12 cellular contexts compared by ENCODE assay signal in genomic region chr15:56532766-56533455, GRCh38.
A peak's percentile ranks its signal among the peaks of the same experiment; 100 is the strongest.
DNase-seq lines count a peak whose midpoint lies in the region; ATAC-seq and TF ChIP-seq lines count a peak whose summit lies in the region.
"Had no signal": no experiment of that assay in that cellular context is flagged by ENCODE, and none has a peak within 500 bp of the region (broad histone marks: within the 10 kb centered on the region; RNA-seq: fewer than 3 reads in every experiment).

No MANE protein-coding gene starts in this region.

- CTCF ChIA-PET in SK-N-SH (lab: Yijun Ruan, JAX), result interaction anchor here (1.1 kb wide), 1 partner anchor 13 kb away, joined by 3 read pairs; no protein-coding TSS in a partner anchor

- no peak overlapping the region for H3K4me3 ChIP-seq in SK-N-SH (ENCODE audit: low read depth in 2 of 2, low read length in 1 of 2)
- H3K4me3 ChIP-seq in dorsolateral prefrontal cortex, result no peak overlapping the region
- H3K4me3 ChIP-seq: MG63 had no signal

- no peak for TF ChIP-seq EP300 in SK-N-SH (IDR thresholded peaks at IDR 0.05; ENCODE audit: borderline replicate concordance in 1 of 2, low read depth in 1 of 2, low read length in 1 of 2)

- H3K9me2 ChIP-seq in SK-N-SH, result no peaks in the 10 kb centered on the region

- H3K9ac ChIP-seq in SK-N-SH, result no peak overlapping the region

- intact Hi-C loops in dorsolateral prefrontal cortex (cut with DNase I), result no loop called here

- TF ChIP-seq RAD21 in SK-N-SH (IDR thresholded peaks at IDR 0.05; ENCODE audit: low read length), result no peak

- H3K4me1 ChIP-seq in SK-N-SH (ENCODE audit: control insufficient read depth in 1 of 2, insufficient read depth in 2 of 2, low read depth in 1 of 2, low read length in 1 of 2), result peaks cover 0 to 2% of the 10 kb centered on the region in 2 experiments; a peak in 2 of 4 replicates

- POLR2A ChIA-PET in SK-N-SH (lab: Yijun Ruan, JAX), result no interaction called here

- H3F3A ChIP-seq in SK-N-SH (replicated peaks; ENCODE audit: insufficient read depth), result no peaks in the 10 kb centered on the region

- H3K9me3 ChIP-seq in SK-N-SH, result no peaks in the 10 kb centered on the region
- H3K9me3 ChIP-seq: MG63 had no signal

- 45% methylated on average over 3 of the region's 3 CpGs for WGBS in SK-N-SH (ENCODE audit: low lambda C conversion rate)

- TF ChIP-seq CTCF in SK-N-SH (IDR thresholded peaks at IDR 0.05), result no peak
- no peak for TF ChIP-seq CTCF in dorsolateral prefrontal cortex (IDR thresholded peaks at IDR 0.05 in 54 of 56, conservative IDR thresholded peaks at IDR 0.05 in 2 of 56; ENCODE audit: low read depth in 1 of 56, partially characterized antibody in 56 of 56)
- TF ChIP-seq CTCF in GM10266 (IDR thresholded peaks at IDR 0.05; ENCODE audit: control insufficient read depth, insufficient read depth, low read depth, missing control alignments), result no peak

- H3K36me3 ChIP-seq in SK-N-SH (replicated peaks in 1 of 2; ENCODE audit: control insufficient read depth in 1 of 2, insufficient read depth in 2 of 2, low read length in 1 of 2), result no peaks in the 10 kb centered on the region
- H3K36me3 ChIP-seq: MG63 had no signal

- no peak overlapping the region for H2AFZ ChIP-seq in SK-N-SH (ENCODE audit: low read depth)

- no peaks in the 10 kb centered on the region for H3K79me2 ChIP-seq in SK-N-SH (ENCODE audit: insufficient read depth)

- peak; percentile 79 for ATAC-seq in SK-N-SH treated with all-trans-retinoic acid at 6 μM for 48 hours
- no peak for ATAC-seq in GM19023 (IDR thresholded peaks at IDR 0.05; ENCODE audit: unreplicated experiment)
- ATAC-seq: activated CD4-positive, alpha-beta T cell treated with anti-CD3 and anti-CD28 coated beads for 36 hours had no signal

- no peak overlapping the region for H3K27ac ChIP-seq in SK-N-SH (ENCODE audit: low read depth in 2 of 2, low read length in 1 of 2)
- peak overlapping the region in 57 of 59 donors; percentile 20 to 94 (median 78) for H3K27ac ChIP-seq in dorsolateral prefrontal cortex

- H3K27me3 ChIP-seq in SK-N-SH (ENCODE audit: insufficient read depth) (no peaks in the 10 kb centered on the region), dorsolateral prefrontal cortex (no peaks in the 10 kb centered on the region)
- H3K27me3 ChIP-seq: MG63 had no signal

- H4K20me1 ChIP-seq in SK-N-SH (ENCODE audit: insufficient read depth), result no peaks in the 10 kb centered on the region

- H3K4me2 ChIP-seq in SK-N-SH, result no peak overlapping the region

- DNase-seq in SK-N-SH (no peak), NCI-H345 treated with DMSO at 0.1 percent for 48 hours (lab: John Stamatoyannopoulos, UW; ENCODE audit: unreplicated experiment) (peak; percentile 46), dorsolateral prefrontal cortex (peak in 2 of 10 donors; percentile 43 to 63), GM10266 (ENCODE audit: extremely low spot score) (no peak), GM03348 (ENCODE audit: low spot score) (no peak), SKM-1 (lab: John Stamatoyannopoulos, UW; ENCODE audit: unreplicated experiment) (no peak)
- DNase-seq: activated CD4-positive, alpha-beta T cell treated with anti-CD3 and anti-CD28 coated beads for 36 hours; activated T-cell treated with anti-CD3 and anti-CD28 coated beads, Interleukin-2, amount 50 U/mL, for 24 hours; MG63; OCI-M1 had no signal

TF ChIP-seq in SK-N-SH treated with all-trans-retinoic acid at 6 μM for 48 hours, 23 proteins besides CTCF, POLR2A, EP300 and RAD21 (continues in another document):
- TF ChIP-seq BACH2 (CRISPR knock-in tag; IDR thresholded peaks at IDR 0.05; ENCODE audit: borderline replicate concordance) (no peak), CSRNP3 (CRISPR knock-in tag; IDR thresholded peaks at IDR 0.05) (no peak), ZNF565 (CRISPR knock-in tag; conservative IDR thresholded peaks at IDR 0.05; ENCODE audit: low read depth) (no peak), TOX (CRISPR knock-in tag; IDR thresholded peaks at IDR 0.05; ENCODE audit: borderline replicate concordance) (no peak), ZFP3 (CRISPR knock-in tag; IDR thresholded peaks at IDR 0.05) (no peak), GLIS3 (CRISPR knock-in tag; IDR thresholded peaks at IDR 0.05) (no peak), OSR1 (CRISPR knock-in tag; IDR thresholded peaks at IDR 0.05) (no peak), TSHZ2 (CRISPR knock-in tag; IDR thresholded peaks at IDR 0.05) (no peak)

TF ChIP-seq in SK-N-SH, 30 proteins besides CTCF, POLR2A, EP300 and RAD21:
- TF ChIP-seq MEF2A (IDR thresholded peaks at IDR 0.05; ENCODE audit: borderline replicate concordance, low read depth), result no peak
- TF ChIP-seq ELF1 (IDR thresholded peaks at IDR 0.05), result no peak
- no peak for TF ChIP-seq ZBTB33 (IDR thresholded peaks at IDR 0.05; ENCODE audit: borderline replicate concordance, low read depth)
- TF ChIP-seq PBX3 (IDR thresholded peaks at IDR 0.05), result no peak

Comparison
In these comparisons a context has a peak if more than half of its experiments do, and no peak if none do; other contexts are left out.
1. H3K27ac ChIP-seq: peak in dorsolateral prefrontal cortex (57 of 59); none in SK-N-SH (0 of 2).